ENCODE assay signal across 1 cellular context in the genomic region with DNA sequence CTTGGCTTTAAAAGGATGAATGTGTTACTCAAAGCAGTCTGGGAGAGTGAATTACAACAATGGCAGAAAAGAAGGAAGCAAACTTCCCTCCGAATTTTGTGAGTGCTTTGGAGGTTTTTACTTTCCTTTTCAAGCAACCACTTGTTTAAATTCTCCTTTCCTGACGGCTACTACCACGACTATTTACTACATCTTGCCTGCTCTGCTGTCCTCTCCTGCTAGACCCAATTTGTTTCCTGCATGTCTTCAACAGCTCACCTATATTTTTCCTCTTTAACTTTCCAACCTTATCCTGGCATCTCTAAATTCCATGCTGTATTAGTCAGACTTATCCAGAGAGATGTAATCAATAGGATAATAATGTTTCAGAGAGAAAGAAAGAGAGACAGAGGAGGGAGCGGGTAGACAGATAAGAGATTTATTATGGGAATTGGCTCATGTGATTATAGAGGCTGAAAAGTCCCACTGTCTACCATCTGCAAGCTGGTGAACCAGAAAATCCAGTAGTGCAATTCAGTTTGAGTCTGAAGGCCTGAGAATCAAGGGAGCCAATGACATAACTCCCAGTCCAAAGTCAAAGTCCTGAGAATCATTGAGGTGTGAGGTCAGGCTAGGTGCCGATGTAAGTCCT.
TF ChIP-seq lines count a peak whose summit lies in the region.

No MANE protein-coding gene starts in this region.

TF ChIP-seq in GM12878, 131 proteins besides CTCF, POLR2A, EP300 and RAD21 (continued from another document):
- TF ChIP-seq, protein P1, sequence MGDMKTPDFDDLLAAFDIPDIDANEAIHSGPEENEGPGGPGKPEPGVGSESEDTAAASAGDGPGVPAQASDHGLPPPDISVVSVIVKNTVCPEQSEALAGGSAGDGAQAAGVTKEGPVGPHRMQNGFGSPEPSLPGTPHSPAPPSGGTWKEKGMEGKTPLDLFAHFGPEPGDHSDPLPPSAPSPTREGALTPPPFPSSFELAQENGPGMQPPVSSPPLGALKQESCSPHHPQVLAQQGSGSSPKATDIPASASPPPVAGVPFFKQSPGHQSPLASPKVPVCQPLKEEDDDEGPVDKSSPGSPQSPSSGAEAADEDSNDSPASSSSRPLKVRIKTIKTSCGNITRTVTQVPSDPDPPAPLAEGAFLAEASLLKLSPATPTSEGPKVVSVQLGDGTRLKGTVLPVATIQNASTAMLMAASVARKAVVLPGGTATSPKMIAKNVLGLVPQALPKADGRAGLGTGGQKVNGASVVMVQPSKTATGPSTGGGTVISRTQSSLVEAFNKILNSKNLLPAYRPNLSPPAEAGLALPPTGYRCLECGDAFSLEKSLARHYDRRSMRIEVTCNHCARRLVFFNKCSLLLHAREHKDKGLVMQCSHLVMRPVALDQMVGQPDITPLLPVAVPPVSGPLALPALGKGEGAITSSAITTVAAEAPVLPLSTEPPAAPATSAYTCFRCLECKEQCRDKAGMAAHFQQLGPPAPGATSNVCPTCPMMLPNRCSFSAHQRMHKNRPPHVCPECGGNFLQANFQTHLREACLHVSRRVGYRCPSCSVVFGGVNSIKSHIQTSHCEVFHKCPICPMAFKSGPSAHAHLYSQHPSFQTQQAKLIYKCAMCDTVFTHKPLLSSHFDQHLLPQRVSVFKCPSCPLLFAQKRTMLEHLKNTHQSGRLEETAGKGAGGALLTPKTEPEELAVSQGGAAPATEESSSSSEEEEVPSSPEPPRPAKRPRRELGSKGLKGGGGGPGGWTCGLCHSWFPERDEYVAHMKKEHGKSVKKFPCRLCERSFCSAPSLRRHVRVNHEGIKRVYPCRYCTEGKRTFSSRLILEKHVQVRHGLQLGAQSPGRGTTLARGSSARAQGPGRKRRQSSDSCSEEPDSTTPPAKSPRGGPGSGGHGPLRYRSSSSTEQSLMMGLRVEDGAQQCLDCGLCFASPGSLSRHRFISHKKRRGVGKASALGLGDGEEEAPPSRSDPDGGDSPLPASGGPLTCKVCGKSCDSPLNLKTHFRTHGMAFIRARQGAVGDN (IDR thresholded peaks at IDR 0.05), result no peak
- TF ChIP-seq MYB (IDR thresholded peaks at IDR 0.05; ENCODE audit: borderline replicate concordance, low read depth, low read length) (no peak), RELA (IDR thresholded peaks at IDR 0.05; ENCODE audit: borderline replicate concordance, partially characterized antibody) (no peak), STAT3 (IDR thresholded peaks at IDR 0.05; ENCODE audit: low read depth, low read length) (no peak), TBL1XR1 (IDR thresholded peaks at IDR 0.05; ENCODE audit: low read depth, low read length) (no peak), HDAC6 (IDR thresholded peaks at IDR 0.05; ENCODE audit: unreplicated experiment) (no peak), TCF3 (IDR thresholded peaks at IDR 0.05; ENCODE audit: borderline replicate concordance, insufficient read depth, low read depth, low read length) (no peak), NBN (IDR thresholded peaks at IDR 0.05) (no peak), BACH1 (IDR thresholded peaks at IDR 0.05; ENCODE audit: borderline replicate concordance) (no peak), KDM1A (IDR thresholded peaks at IDR 0.05; ENCODE audit: borderline replicate concordance) (no peak), PML (IDR thresholded peaks at IDR 0.05; ENCODE audit: low read length) (no peak), RAD51 (IDR thresholded peaks at IDR 0.05) (no peak), SPI1 (IDR thresholded peaks at IDR 0.05; ENCODE audit: borderline replicate concordance, insufficient read depth, low read depth, low read length) (no peak), TCF12 (IDR thresholded peaks at IDR 0.05; ENCODE audit: low read depth, low read length) (no peak), CHD1 (IDR thresholded peaks at IDR 0.05; ENCODE audit: low read depth, low read length) (no peak)
